ENCODE assay signal across 2 cellular contexts in genomic region chr12:124525927-124526692, GRCh38.
TF ChIP-seq lines count a peak whose summit lies in the region.

No MANE protein-coding gene starts in this region.

TF ChIP-seq in A549, 52 proteins besides CTCF, POLR2A, EP300 and RAD21:
- TF ChIP-seq ZFP36 (IDR thresholded peaks at IDR 0.05; ENCODE audit: borderline replicate concordance, partially characterized antibody), result peak; percentile 79
- TF ChIP-seq PHF8 (IDR thresholded peaks at IDR 0.05; ENCODE audit: borderline replicate concordance, low read depth), result no peak

TF ChIP-seq in IMR-90, 13 proteins besides CTCF, POLR2A, EP300 and RAD21:
- TF ChIP-seq ELK1 (IDR thresholded peaks at IDR 0.05; ENCODE audit: borderline replicate concordance, low read depth, low read length) (no peak), USF2 (IDR thresholded peaks at IDR 0.05; ENCODE audit: low read depth, low read length) (no peak), SMC3 (IDR thresholded peaks at IDR 0.05; ENCODE audit: low read depth, low read length) (no peak), CHD1 (IDR thresholded peaks at IDR 0.05; ENCODE audit: low read depth, low read length) (no peak), RCOR1 (IDR thresholded peaks at IDR 0.05; ENCODE audit: insufficient replicate concordance, low read length) (no peak), FOS (IDR thresholded peaks at IDR 0.05; ENCODE audit: low read depth, low read length) (no peak), BHLHE40 (IDR thresholded peaks at IDR 0.05; ENCODE audit: low read depth, low read length) (no peak), MAFK (IDR thresholded peaks at IDR 0.05; ENCODE audit: low read depth, low read length) (no peak), RFX5 (IDR thresholded peaks at IDR 0.05; ENCODE audit: low read depth, low read length) (no peak), MXI1 (IDR thresholded peaks at IDR 0.05; ENCODE audit: borderline replicate concordance, low read depth, low read length) (no peak), MAZ (IDR thresholded peaks at IDR 0.05; ENCODE audit: borderline replicate concordance, low read depth, low read length) (no peak), CEBPB (IDR thresholded peaks at IDR 0.05; ENCODE audit: low read depth, low read length) (no peak), NFE2L2 (IDR thresholded peaks at IDR 0.05; ENCODE audit: low read depth, low read length) (no peak)
